1 cellular context compared by ENCODE assay signal in genomic region chr2:46393352-46393820, GRCh38.
TF ChIP-seq lines count a peak whose summit lies in the region.

No MANE protein-coding gene starts in this region.

TF ChIP-seq in H1, 55 proteins besides CTCF, POLR2A, EP300 and RAD21:
- TF ChIP-seq RXRA (IDR thresholded peaks at IDR 0.05; ENCODE audit: insufficient read depth, low read depth, low read length) (no peak), TAF1 (IDR thresholded peaks at IDR 0.05; ENCODE audit: low read depth, low read length) (no peak), CBX8 (IDR thresholded peaks at IDR 0.05; ENCODE audit: borderline replicate concordance, low read depth, low read length) (no peak), FOSL1 (IDR thresholded peaks at IDR 0.05; ENCODE audit: insufficient read depth, low read depth, low read length) (no peak), RBBP5 (IDR thresholded peaks at IDR 0.05; ENCODE audit: borderline replicate concordance, low read depth, low read length) (no peak), MAX (IDR thresholded peaks at IDR 0.05) (no peak), KDM5A (IDR thresholded peaks at IDR 0.05; ENCODE audit: low read length) (no peak), TEAD4 (IDR thresholded peaks at IDR 0.05; ENCODE audit: low read depth, low read length) (no peak), SP2 (IDR thresholded peaks at IDR 0.05; ENCODE audit: low read length) (no peak), ZNF274 (IDR thresholded peaks at IDR 0.05; ENCODE audit: borderline replicate concordance, extremely low read depth, low read length) (no peak), SIN3A (conservative IDR thresholded peaks at IDR 0.05 in 1 of 2, IDR thresholded peaks at IDR 0.05 in 1 of 2; ENCODE audit: low read depth in 1 of 2, low read length in 2 of 2) (no peak), GTF2F1 (IDR thresholded peaks at IDR 0.05; ENCODE audit: borderline replicate concordance, low read depth, low read length) (no peak), TCF12 (IDR thresholded peaks at IDR 0.05; ENCODE audit: low read depth, low read length) (no peak), ATF2 (IDR thresholded peaks at IDR 0.05; ENCODE audit: low read length) (no peak), GABPA (IDR thresholded peaks at IDR 0.05; ENCODE audit: borderline replicate concordance, insufficient read depth, low read length) (no peak), NANOG (IDR thresholded peaks at IDR 0.05; ENCODE audit: insufficient read depth, low read depth, low read length, poor library complexity, severe bottlenecking) (no peak), PHF8 (conservative IDR thresholded peaks at IDR 0.05; ENCODE audit: low read depth, low read length) (no peak), EZH2 (IDR thresholded peaks at IDR 0.05; ENCODE audit: low read depth, low read length, severe bottlenecking) (no peak), SP1 (IDR thresholded peaks at IDR 0.05; ENCODE audit: low read depth, low read length) (no peak)
- TF ChIP-seq, protein P1, sequence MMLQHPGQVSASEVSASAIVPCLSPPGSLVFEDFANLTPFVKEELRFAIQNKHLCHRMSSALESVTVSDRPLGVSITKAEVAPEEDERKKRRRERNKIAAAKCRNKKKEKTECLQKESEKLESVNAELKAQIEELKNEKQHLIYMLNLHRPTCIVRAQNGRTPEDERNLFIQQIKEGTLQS (IDR thresholded peaks at IDR 0.05; ENCODE audit: insufficient read depth, low read depth, low read length) = no peak
